ENCODE assay signal across 8 cellular contexts in genomic region chr19:54674021-54674617, GRCh38. TPM values are rescaled to one million over a fixed set of nuclear protein-coding genes. Genes with fewer than 3 reads are reported as not detected.
A peak's percentile ranks its signal among the peaks of the same experiment; 100 is the strongest.
DNase-seq lines count a peak whose midpoint lies in the region; ATAC-seq lines count a peak whose summit lies in the region.

No MANE protein-coding gene starts in this region.

- H3K27me3 ChIP-seq in aorta (ENCODE audit: control insufficient read depth in 1 of 2, insufficient read depth in 2 of 2, low read length in 1 of 2): no peaks in the 10 kb centered on the region

- intact Hi-C loops in aorta (cut with DNase I): loop anchor here in 1 of 2 donors (5.0 kb wide), 1 partner anchor 192 kb away; no protein-coding TSS in a partner anchor

- no peak for ATAC-seq in GM21360 (IDR thresholded peaks at IDR 0.05; ENCODE audit: unreplicated experiment)
- ATAC-seq in aorta (ENCODE audit: low FRiP score): no peak

- no peaks in the 10 kb centered on the region for H3K4me1 ChIP-seq in aorta (ENCODE audit: control insufficient read depth in 1 of 2, insufficient read depth in 2 of 2, low read length in 2 of 2)

- WGBS in aorta, 2 donors: 28 to 42% methylated on average over 2 of the region's 2 CpGs

- H3K27ac ChIP-seq in SK-N-MC (no peak overlapping the region), aorta (ENCODE audit: low read depth in 1 of 2, low read length in 2 of 2) (no peak overlapping the region)

- H3K36me3 ChIP-seq in SK-N-MC (ENCODE audit: insufficient read depth, low read length): no peaks in the 10 kb centered on the region
- no peaks in the 10 kb centered on the region for H3K36me3 ChIP-seq in aorta (ENCODE audit: control insufficient read depth in 1 of 2, insufficient read depth in 2 of 2, low read length in 1 of 2)

- DNase-seq in EL (peak; percentile 18), LHCN-M2 (ENCODE audit: low read depth) (peak; percentile 30), SK-N-MC (ENCODE audit: low read depth, low spot score) (peak; percentile 16), iPS-NIHi7 (ENCODE audit: extremely low spot score) (peak; percentile 29), activated gamma-delta T cell treated with Interleukin-2 at 50 U/mL for 16 hours (no peak), aorta (no peak)
- DNase-seq in activated CD4-positive, alpha-beta T cell treated with anti-CD3 and anti-CD28 coated beads for 4 hours: no peak

- H3K4me3 ChIP-seq in SK-N-MC (no peak overlapping the region), aorta (ENCODE audit: low read length in 2 of 2) (no peak overlapping the region)

- H3K9me3 ChIP-seq in SK-N-MC (ENCODE audit: low read depth, low read length) (no peaks in the 10 kb centered on the region), aorta (ENCODE audit: control insufficient read depth, low read length) (no peaks in the 10 kb centered on the region)

- H3K9ac ChIP-seq in SK-N-MC (ENCODE audit: insufficient read length): no peak overlapping the region

RNA-seq across cellular contexts. Expression of gene LILRB4, which starts 11.3 kb away (rescaled TPM):
- total RNA-seq in LHCN-M2 (2014; rRNA removed) (not detected in 2 replicates), aorta (10 to 100 TPM; 10.1 to 15.1 TPM)
- not detected for polyA plus RNA-seq in LHCN-M2 (2012)
- polyA plus RNA-seq in aorta: 10 to 100 TPM in 1 of 2 donors, under 1 TPM in 1; 1.00 to 11.4 TPM

RNA-seq across cellular contexts. Expression of gene LILRB1, which starts 43.8 kb away (rescaled TPM):
- total RNA-seq in LHCN-M2 (2014; rRNA removed) (not detected in 2 replicates), aorta (10 to 100 TPM in 1 of 2 donors, 1 to 10 TPM in 1; 7.7 to 21.3 TPM)
- not detected for polyA plus RNA-seq in LHCN-M2 (2012)
- 1 to 10 TPM in 1 of 2 donors, under 1 TPM in 1; 0.61 to 6.3 TPM for polyA plus RNA-seq in aorta

RNA-seq across cellular contexts. Expression of gene KIR3DL3, which starts 50.1 kb away (rescaled TPM):
- total RNA-seq in LHCN-M2 (2014; rRNA removed) (not detected in 2 replicates), aorta (not detected)
- not detected for polyA plus RNA-seq in LHCN-M2 (2012)
- not detected for polyA plus RNA-seq in aorta

Comparison
In these comparisons a context has a peak if more than half of its experiments do, and no peak if none do; other contexts are left out.
1. DNase-seq: peak in EL (single experiment), LHCN-M2 (single experiment), SK-N-MC (single experiment) and iPS-NIHi7 (single experiment); none in activated gamma-delta T cell treated with Interleukin-2 at 50 U/mL for 16 hours (single experiment), activated CD4-positive, alpha-beta T cell treated with anti-CD3 and anti-CD28 coated beads for 4 hours (0 of 2) and aorta (0 of 2).
2. RNA of gene LILRB4, which starts 11.3 kb away (total RNA-seq): 10.1 to 15.1 TPM in aorta; not detected in LHCN-M2; every median in the first group is over 10 times any median in the second.